In genomic region chr12:89432396-89432795, GRCh38 we compare ENCODE assay signal across 18 cellular contexts.
A peak's percentile ranks its signal among the peaks of the same experiment; 100 is the strongest.
DNase-seq lines count a peak whose midpoint lies in the region; ATAC-seq, FAIRE-seq and TF ChIP-seq lines count a peak whose summit lies in the region.
"Had no signal": no experiment of that assay in that cellular context is flagged by ENCODE, and none has a peak within 500 bp of the region (broad histone marks: within the 10 kb centered on the region; RNA-seq: fewer than 3 reads in every experiment).

No MANE protein-coding gene starts in this region.

- peaks cover 30 to 31% (median 31%) of the 10 kb centered on the region in 3 donors for H3K4me1 Mint-ChIP-seq in T-cell
- H3K4me1 Mint-ChIP-seq: H9 had no signal

- no peak overlapping the region for H3K4me3 ChIP-seq in left lung
- H3K4me3 ChIP-seq in right lobe of liver: no peak overlapping the region
- H3K4me3 ChIP-seq: GM23248 had no signal

- H3K27ac Mint-ChIP-seq in T-cell: no peak overlapping the region

- no peaks in the 10 kb centered on the region for H3K27me3 Mint-ChIP-seq in T-cell
- H3K27me3 Mint-ChIP-seq: CD4-positive, alpha-beta memory T cell had no signal

- H3K27ac ChIP-seq in left lung (no peak overlapping the region), right lobe of liver (no peak overlapping the region)
- H3K27ac ChIP-seq: GM23248 had no signal

- H3K36me3 ChIP-seq in left lung: no peaks in the 10 kb centered on the region
- H3K36me3 ChIP-seq in right lobe of liver: no peaks in the 10 kb centered on the region

- no peak for TF ChIP-seq POLR2A in right lobe of liver (IDR thresholded peaks at IDR 0.05)
- TF ChIP-seq POLR2A in GM12892 (IDR thresholded peaks at IDR 0.05; ENCODE audit: low read depth, low read length): no peak

- DNase-seq in left lobe of liver (ENCODE audit: low spot score) (no peak), left lung (no peak), right lobe of liver (no peak), T-cell (no peak), GM12892 (ENCODE audit: insufficient read length) (no peak)
- DNase-seq: C1 segment of cervical spinal cord; Calu3; CD4-positive, alpha-beta memory T cell; COR-L47; DMS79 treated with DMSO at 0.1 percent for 48 hours; GF-D8; GM23248; H9 had no signal

- H3K9me3 Mint-ChIP-seq in T-cell: no peaks in the 10 kb centered on the region
- H3K9me3 Mint-ChIP-seq: H9 had no signal

- ATAC-seq in left lobe of liver (peak; percentile 76), left lung (peak; percentile 79), right lobe of liver (peak; percentile 71 to 78 (median 78)), T-cell (replicated peaks in 1 of 4) (no peak), GM18858 (IDR thresholded peaks at IDR 0.05; ENCODE audit: unreplicated experiment) (no peak)
- ATAC-seq: HCT116 had no signal

- H3K27me3 ChIP-seq in left lung (no peaks in the 10 kb centered on the region), right lobe of liver (no peaks in the 10 kb centered on the region)

- 94% methylated on average over 1 of the region's 1 CpG for WGBS in right lobe of liver (ENCODE audit: insufficient coverage, low coverage, low lambda C conversion rate, missing lambda C conversion rate)

- FAIRE-seq in GM12892 (lab: Jason Lieb, UNC): no peak
- FAIRE-seq: GM12891, GM19239, H1 had no signal

- TF ChIP-seq CTCF in left lung (IDR thresholded peaks at IDR 0.05) (no peak), right lobe of liver (IDR thresholded peaks at IDR 0.05) (no peak)

- POLR2A ChIA-PET in T-cell (lab: Charles Lee): no interaction called here

- intact Hi-C loops in left lung (cut with DNase I) (no loop called here), right lobe of liver (cut with DNase I) (no loop called here)

- peaks cover 0 to 25% of the 10 kb centered on the region in 2 donors for H3K4me1 ChIP-seq in left lung
- no peaks in the 10 kb centered on the region for H3K4me1 ChIP-seq in right lobe of liver

- no peak overlapping the region for H3K4me3 Mint-ChIP-seq in T-cell
- H3K4me3 Mint-ChIP-seq: CD4-positive, alpha-beta memory T cell; H9 had no signal

- peaks cover 28% of the 10 kb centered on the region for H3K36me3 Mint-ChIP-seq in T-cell

- no peaks in the 10 kb centered on the region for H3K9me3 ChIP-seq in left lung
- no peaks in the 10 kb centered on the region for H3K9me3 ChIP-seq in right lobe of liver

- CTCF ChIA-PET in T-cell (lab: Charles Lee): no interaction called here

Comparison
In these comparisons a context has a peak if more than half of its experiments do, and no peak if none do; other contexts are left out.
1. ATAC-seq: peak in left lobe of liver (single experiment), left lung (single experiment) and right lobe of liver (4 of 4); none in T-cell (0 of 4) and GM18858 (single experiment).